13 cellular contexts compared by ENCODE assay signal in the genomic region with DNA sequence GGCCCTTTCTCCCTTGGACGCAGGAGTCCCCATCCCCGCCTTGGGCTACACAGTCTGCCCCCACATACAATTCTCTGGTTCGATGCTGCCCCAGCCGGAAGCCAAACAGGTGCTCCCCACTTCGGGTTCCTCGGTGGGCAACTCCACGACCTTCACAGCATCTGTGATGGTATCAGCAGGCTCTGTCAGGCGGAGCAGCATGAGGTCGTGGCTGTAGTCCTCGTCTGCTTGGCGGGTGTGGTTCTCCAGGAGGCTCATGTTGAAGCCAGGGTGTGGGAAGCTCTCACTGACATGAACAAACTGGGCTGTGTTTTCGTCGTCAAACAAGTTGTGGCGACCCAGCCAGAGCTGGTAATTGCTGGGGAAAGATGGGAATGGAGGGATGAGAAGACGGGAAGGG. TPM values are rescaled to one million over a fixed set of nuclear protein-coding genes. Genes with fewer than 3 reads are reported as not detected.
A peak's percentile ranks its signal among the peaks of the same experiment; 100 is the strongest.
DNase-seq lines count a peak whose midpoint lies in the region; ATAC-seq and TF ChIP-seq lines count a peak whose summit lies in the region.
"Had no signal": no experiment of that assay in that cellular context is flagged by ENCODE, and none has a peak within 500 bp of the region (broad histone marks: within the 10 kb centered on the region; RNA-seq: fewer than 3 reads in every experiment).

No MANE protein-coding gene starts in this region.

- H3K36me3 ChIP-seq in mucosa of descending colon (ENCODE audit: low read depth), result no peaks in the 10 kb centered on the region
- no peaks in the 10 kb centered on the region for H3K36me3 ChIP-seq in prostate gland
- H3K36me3 ChIP-seq: heart left ventricle had no signal

- peaks cover 89% of the 10 kb centered on the region for H3K27me3 Mint-ChIP-seq in Calu3 (ENCODE audit: unreplicated experiment)
- H3K27me3 Mint-ChIP-seq in activated T-helper 17 cell treated with anti-CD3 and anti-CD28 coated beads, Interleukin-2, amount 50 U/mL, for 72 hours, result peaks cover 57% of the 10 kb centered on the region

- WGBS in prostate gland, result 7% methylated on average over 15 of the region's 15 CpGs

- CTCF ChIA-PET in Calu3 (lab: Charles Lee), result interaction anchor here (0.5 kb wide), 1 partner anchor 632 kb away, joined by 4 read pairs; no protein-coding TSS in a partner anchor

- intact Hi-C loops in Calu3 (cut with micrococcal nuclease; ENCODE audit: unreplicated experiment) (no loop called here), mucosa of descending colon (cut with DNase I, micrococcal nuclease) (no loop called here), prostate gland (cut with DNase I) (no loop called here)

- H3K4me1 ChIP-seq in mucosa of descending colon (ENCODE audit: low read depth) (peaks cover 24% of the 10 kb centered on the region), prostate gland (replicated peaks) (no peaks in the 10 kb centered on the region)

- in situ Hi-C loops in GM13977 (cut with MboI; ENCODE audit: low pct_unique_long_range_greater_than_20kb, low sequenced_read_pairs, unreplicated experiment), result no loop called here

- H3K27ac Mint-ChIP-seq in Calu3 (ENCODE audit: unreplicated experiment), result no peak overlapping the region
- peak overlapping the region; percentile 62 for H3K27ac Mint-ChIP-seq in activated T-helper 17 cell treated with anti-CD3 and anti-CD28 coated beads, Interleukin-2, amount 50 U/mL, for 72 hours

- TF ChIP-seq CTCF in Calu3 (IDR thresholded peaks at IDR 0.05; ENCODE audit: unreplicated experiment) (no peak), GM13977 (IDR thresholded peaks at IDR 0.05; ENCODE audit: extremely low read depth, insufficient read depth, missing control alignments) (no peak), mucosa of descending colon (IDR thresholded peaks at IDR 0.05) (no peak), prostate gland (IDR thresholded peaks at IDR 0.05) (no peak)

- H3K9me3 ChIP-seq in mucosa of descending colon, result no peaks in the 10 kb centered on the region
- no peaks in the 10 kb centered on the region for H3K9me3 ChIP-seq in prostate gland
- H3K9me3 ChIP-seq: heart left ventricle had no signal

- no peaks in the 10 kb centered on the region for H3K27me3 ChIP-seq in prostate gland (replicated peaks; ENCODE audit: insufficient read depth)

- ATAC-seq in activated T-helper 17 cell treated with anti-CD3 and anti-CD28 coated beads, Interleukin-2, amount 50 U/mL, for 72 hours (replicated peaks), result no peak
- ATAC-seq in mucosa of descending colon (no peak), GM21360 (IDR thresholded peaks at IDR 0.05; ENCODE audit: unreplicated experiment) (no peak)

- no peaks in the 10 kb centered on the region for H3K9me3 Mint-ChIP-seq in Calu3 (ENCODE audit: low read depth, unreplicated experiment)
- no peaks in the 10 kb centered on the region for H3K9me3 Mint-ChIP-seq in activated T-helper 17 cell treated with anti-CD3 and anti-CD28 coated beads, Interleukin-2, amount 50 U/mL, for 72 hours

- no TSS peak for BruUV-seq in Calu3 (replicated peaks; lab: Mats Ljungman, UMichigan)

- peaks cover 19% of the 10 kb centered on the region for H3K4me1 Mint-ChIP-seq in Calu3 (ENCODE audit: low read depth, unreplicated experiment)
- H3K4me1 Mint-ChIP-seq in activated T-helper 17 cell treated with anti-CD3 and anti-CD28 coated beads, Interleukin-2, amount 50 U/mL, for 72 hours, result peaks cover 30% of the 10 kb centered on the region

- no peak for TF ChIP-seq POLR2A in prostate gland (IDR thresholded peaks at IDR 0.05)

- no peak for DNase-seq in Calu3
- peak; percentile 30 for DNase-seq in GM13977 (ENCODE audit: low spot score)
- peak; percentile 57 to 66 (median 57) for DNase-seq in mucosa of descending colon
- no peak for DNase-seq in prostate gland (ENCODE audit: low spot score)
- no peak for DNase-seq in NCI-H1092 treated with DMSO at 0.1 percent for 48 hours (lab: John Stamatoyannopoulos, UW)
- DNase-seq: activated CD4-positive, CD25-positive, alpha-beta regulatory T cell; GOT3; heart left ventricle; KG1; NCI-H226 had no signal

- peak overlapping the region; percentile 1 for H3K4me3 Mint-ChIP-seq in Calu3 (ENCODE audit: low read depth, unreplicated experiment)
- H3K4me3 Mint-ChIP-seq in activated T-helper 17 cell treated with anti-CD3 and anti-CD28 coated beads, Interleukin-2, amount 50 U/mL, for 72 hours, result peak overlapping the region; percentile 61

- H3K27ac ChIP-seq in prostate gland, result peak overlapping the region in 1 of 2 donors; percentile 11
- H3K27ac ChIP-seq: heart left ventricle had no signal

- no peak overlapping the region for H3K4me3 ChIP-seq in mucosa of descending colon
- no peak overlapping the region for H3K4me3 ChIP-seq in prostate gland

- H3K36me3 Mint-ChIP-seq in Calu3 (ENCODE audit: insufficient read depth, unreplicated experiment), result no peaks in the 10 kb centered on the region
- no peaks in the 10 kb centered on the region for H3K36me3 Mint-ChIP-seq in activated T-helper 17 cell treated with anti-CD3 and anti-CD28 coated beads, Interleukin-2, amount 50 U/mL, for 72 hours (ENCODE audit: low read depth)

RNA-seq across cellular contexts. Expression of a gene that starts 3.5 kb away (rescaled TPM):
- total RNA-seq in Calu3 (2022) (not detected in 2 replicates), mucosa of descending colon (100 to 1,000 TPM in 1 of 3 donors, 10 to 100 TPM in 2; 29.3 to 130 (median 80.6) TPM), prostate gland (10 to 100 TPM in 1 of 2 donors, 1 to 10 TPM in 1; 8.3 to 45.2 TPM)
- 1 to 10 TPM in 1 of 2 donors, under 1 TPM in 1; 0.39 to 2.0 TPM for total RNA-seq in activated T-helper 17 cell treated with anti-CD3 and anti-CD28 coated beads, Interleukin-2, amount 50 U/mL, for 72 hours
- total RNA-seq: mononuclear cell had no signal

RNA-seq across cellular contexts. Expression of a gene that starts 13.3 kb away (rescaled TPM):
- total RNA-seq in Calu3 (2022) (not detected in 2 replicates), mucosa of descending colon (1 to 10 TPM in 2 of 3 donors, under 1 TPM in 1; 0.92 to 3.3 (median 2.3) TPM), prostate gland (1 to 10 TPM; 4.0 to 8.5 TPM)
- total RNA-seq in activated T-helper 17 cell treated with anti-CD3 and anti-CD28 coated beads, Interleukin-2, amount 50 U/mL, for 72 hours, result not detected
- total RNA-seq: heart left ventricle, mononuclear cell had no signal

RNA-seq across cellular contexts. Expression of a gene that starts 29.9 kb away (rescaled TPM):
- total RNA-seq in Calu3 (2022), result not detected in 2 replicates
- not detected for total RNA-seq in activated T-helper 17 cell treated with anti-CD3 and anti-CD28 coated beads, Interleukin-2, amount 50 U/mL, for 72 hours
- total RNA-seq in mucosa of descending colon, result not detected
- not detected for total RNA-seq in prostate gland
- total RNA-seq: heart left ventricle, mononuclear cell had no signal

RNA-seq across cellular contexts. Expression of a gene that starts 34.6 kb away (rescaled TPM):
- total RNA-seq in Calu3 (2022) (not detected in 2 replicates), mucosa of descending colon (1 to 10 TPM; 3.7 to 9.0 (median 4.8) TPM), prostate gland (over 10,000 TPM in 1 of 2 donors, 1,000 to 10,000 TPM in 1; 7,620 to 35,247 TPM)
- total RNA-seq in activated T-helper 17 cell treated with anti-CD3 and anti-CD28 coated beads, Interleukin-2, amount 50 U/mL, for 72 hours, result not detected
- total RNA-seq: heart left ventricle had no signal

RNA-seq across cellular contexts. Expression of a gene that starts 49.8 kb away (rescaled TPM):
- total RNA-seq in Calu3 (2022) (not detected in 2 replicates), mucosa of descending colon (not detected), prostate gland (not detected)
- not detected for total RNA-seq in activated T-helper 17 cell treated with anti-CD3 and anti-CD28 coated beads, Interleukin-2, amount 50 U/mL, for 72 hours
- total RNA-seq: heart left ventricle, mononuclear cell had no signal

Comparison
In these comparisons a context has a peak if more than half of its experiments do, and no peak if none do; other contexts are left out.
1. DNase-seq: peak in GM13977 (single experiment) and mucosa of descending colon (3 of 3); none in Calu3 (single experiment), prostate gland (single experiment) and NCI-H1092 treated with DMSO at 0.1 percent for 48 hours (single experiment).